Comparison of ENCODE assay signal across 15 cellular contexts in the genomic region with DNA sequence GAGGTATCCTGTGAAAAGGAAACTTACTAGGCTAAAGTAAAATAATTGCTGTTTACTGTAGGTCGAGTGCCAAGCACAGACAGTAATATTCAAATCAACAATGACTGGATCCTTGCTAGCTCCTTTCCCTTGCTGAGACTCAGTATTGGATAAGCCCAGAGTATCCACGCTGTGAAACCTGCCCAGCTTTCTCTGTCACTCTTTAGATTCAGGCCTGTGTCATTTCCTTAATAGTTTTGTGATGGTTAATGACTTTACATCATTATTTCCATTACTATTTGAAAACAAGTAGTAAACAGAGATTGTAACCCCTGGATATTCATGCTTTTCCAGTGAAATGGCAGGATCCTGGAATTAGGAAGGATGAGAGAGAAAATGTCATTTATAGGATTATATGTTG.
A peak's percentile ranks its signal among the peaks of the same experiment; 100 is the strongest.
DNase-seq lines count a peak whose midpoint lies in the region; ATAC-seq and TF ChIP-seq lines count a peak whose summit lies in the region.
"Had no signal": no experiment of that assay in that cellular context is flagged by ENCODE, and none has a peak within 500 bp of the region (broad histone marks: within the 10 kb centered on the region; RNA-seq: fewer than 3 reads in every experiment).

No MANE protein-coding gene starts in this region.

- H3K27me3 Mint-ChIP-seq in HFFc6 (ENCODE audit: insufficient read depth) (no peaks in the 10 kb centered on the region), activated B cell treated with CpG ODN at 0.5 μM for 24 hours (no peaks in the 10 kb centered on the region)
- H3K27me3 Mint-ChIP-seq in stimulated activated naive B cell treated with anti-CD40 and anti-IgM and Interleukin-4, amounts not matched to agents 10 μg/mL and 1 μg/mL and 100 μg/mL, for 72 hours = no peaks in the 10 kb centered on the region

- H3K4me1 Mint-ChIP-seq in HFFc6 (ENCODE audit: low read depth) (peaks cover 50% of the 10 kb centered on the region), activated B cell treated with CpG ODN at 0.5 μM for 24 hours (peaks cover 74% of the 10 kb centered on the region)
- H3K4me1 Mint-ChIP-seq in stimulated activated naive B cell treated with anti-CD40 and anti-IgM and Interleukin-4, amounts not matched to agents 10 μg/mL and 1 μg/mL and 100 μg/mL, for 72 hours = peaks cover 35 to 68% of the 10 kb centered on the region in 2 donors

- DNase-seq in HFFc6 (peak; percentile 55), activated B cell treated with CpG ODN at 0.5 μM for 24 hours (no peak), kidney tubule cell (ENCODE audit: low spot score) (peak; percentile 39), DMS53 treated with DMSO at 0.1 percent for 48 hours (lab: John Stamatoyannopoulos, UW; ENCODE audit: unreplicated experiment) (no peak)
- DNase-seq in stimulated activated naive B cell treated with anti-CD40 and anti-IgM and Interleukin-4, amounts not matched to agents 10 μg/mL and 1 μg/mL and 100 μg/mL, for 72 hours = no peak
- DNase-seq: activated naive CD4-positive, alpha-beta T cell; effector memory CD4-positive, alpha-beta T cell; NCI-H187; nephron progenitor cell; SJCRH30; stimulated activated CD4-positive, alpha-beta T cell treated with anti-CD3 and anti-CD28 coated beads, Interleukin-2, amount 100 ng/mL, for 24 hours; stimulated activated CD8-positive, alpha-beta memory T cell treated with anti-CD3 and anti-CD28 coated beads, Interleukin-4, amount 100 ng/mL, for 48 hours; uterus had no signal

- ATAC-seq in activated B cell treated with CpG ODN at 0.5 μM for 24 hours (ENCODE audit: low read depth) = no peak
- no peak for ATAC-seq in stimulated activated naive B cell treated with anti-CD40 and anti-IgM and Interleukin-4, amounts not matched to agents 10 μg/mL and 1 μg/mL and 100 μg/mL, for 72 hours (replicated peaks)
- no peak for ATAC-seq in HG03457 (IDR thresholded peaks at IDR 0.05; ENCODE audit: unreplicated experiment)
- no peak for ATAC-seq in HG03097 (IDR thresholded peaks at IDR 0.05; ENCODE audit: low FRiP score, unreplicated experiment)

- TF ChIP-seq CTCF in HFFc6 (IDR thresholded peaks at IDR 0.05) = no peak
- TF ChIP-seq CTCF in activated B cell treated with CpG ODN at 0.5 μM for 24 hours (IDR thresholded peaks at IDR 0.05) = no peak

- POLR2A ChIA-PET in activated B cell treated with CpG ODN at 0.5 μM for 24 hours (lab: Charles Lee) = no interaction called here

- intact Hi-C loops in activated B cell treated with CpG ODN at 0.5 μM for 24 hours (cut with micrococcal nuclease) = loop anchor here (2.0 to 10.0 kb wide), 3 partner anchors 15 to 289 kb away; no protein-coding TSS in a partner anchor

- no peaks in the 10 kb centered on the region for H3K9me3 Mint-ChIP-seq in HFFc6
- no peaks in the 10 kb centered on the region for H3K9me3 Mint-ChIP-seq in activated B cell treated with CpG ODN at 0.5 μM for 24 hours
- peaks cover 0 to 4% of the 10 kb centered on the region in 2 donors for H3K9me3 Mint-ChIP-seq in stimulated activated naive B cell treated with anti-CD40 and anti-IgM and Interleukin-4, amounts not matched to agents 10 μg/mL and 1 μg/mL and 100 μg/mL, for 72 hours

- CTCF ChIA-PET in activated B cell treated with CpG ODN at 0.5 μM for 24 hours (lab: Charles Lee) = interaction anchor here (1.1 kb wide), 1 partner anchor 112 kb away, joined by 7 read pairs; no protein-coding TSS in a partner anchor

- H3K36me3 Mint-ChIP-seq in HFFc6 (ENCODE audit: low read depth) (no peaks in the 10 kb centered on the region), activated B cell treated with CpG ODN at 0.5 μM for 24 hours (ENCODE audit: low read depth) (peaks cover 16% of the 10 kb centered on the region)
- peaks cover 8 to 18% of the 10 kb centered on the region in 2 donors for H3K36me3 Mint-ChIP-seq in stimulated activated naive B cell treated with anti-CD40 and anti-IgM and Interleukin-4, amounts not matched to agents 10 μg/mL and 1 μg/mL and 100 μg/mL, for 72 hours

- H3K27ac Mint-ChIP-seq in HFFc6 (peak overlapping the region; percentile 90), activated B cell treated with CpG ODN at 0.5 μM for 24 hours (peak overlapping the region; percentile 78)
- peak overlapping the region; percentile 49 for H3K27ac Mint-ChIP-seq in stimulated activated naive B cell treated with anti-CD40 and anti-IgM and Interleukin-4, amounts not matched to agents 10 μg/mL and 1 μg/mL and 100 μg/mL, for 72 hours

- H3K4me3 Mint-ChIP-seq in HFFc6 = no peak overlapping the region
- no peak overlapping the region for H3K4me3 Mint-ChIP-seq in activated B cell treated with CpG ODN at 0.5 μM for 24 hours
- H3K4me3 Mint-ChIP-seq in stimulated activated naive B cell treated with anti-CD40 and anti-IgM and Interleukin-4, amounts not matched to agents 10 μg/mL and 1 μg/mL and 100 μg/mL, for 72 hours = no peak overlapping the region

Comparison
In these comparisons a context has a peak if more than half of its experiments do, and no peak if none do; other contexts are left out.
1. DNase-seq: peak in HFFc6 (single experiment) and kidney tubule cell (single experiment); none in activated B cell treated with CpG ODN at 0.5 μM for 24 hours (single experiment), stimulated activated naive B cell treated with anti-CD40 and anti-IgM and Interleukin-4, amounts not matched to agents 10 μg/mL and 1 μg/mL and 100 μg/mL, for 72 hours (single experiment) and DMS53 treated with DMSO at 0.1 percent for 48 hours (single experiment).
2. Peak in every context shown above with its lines, with median percentiles within 50 percentile points of each other: H3K27ac Mint-ChIP-seq.